2 cellular contexts compared by ENCODE assay signal in the genomic region with DNA sequence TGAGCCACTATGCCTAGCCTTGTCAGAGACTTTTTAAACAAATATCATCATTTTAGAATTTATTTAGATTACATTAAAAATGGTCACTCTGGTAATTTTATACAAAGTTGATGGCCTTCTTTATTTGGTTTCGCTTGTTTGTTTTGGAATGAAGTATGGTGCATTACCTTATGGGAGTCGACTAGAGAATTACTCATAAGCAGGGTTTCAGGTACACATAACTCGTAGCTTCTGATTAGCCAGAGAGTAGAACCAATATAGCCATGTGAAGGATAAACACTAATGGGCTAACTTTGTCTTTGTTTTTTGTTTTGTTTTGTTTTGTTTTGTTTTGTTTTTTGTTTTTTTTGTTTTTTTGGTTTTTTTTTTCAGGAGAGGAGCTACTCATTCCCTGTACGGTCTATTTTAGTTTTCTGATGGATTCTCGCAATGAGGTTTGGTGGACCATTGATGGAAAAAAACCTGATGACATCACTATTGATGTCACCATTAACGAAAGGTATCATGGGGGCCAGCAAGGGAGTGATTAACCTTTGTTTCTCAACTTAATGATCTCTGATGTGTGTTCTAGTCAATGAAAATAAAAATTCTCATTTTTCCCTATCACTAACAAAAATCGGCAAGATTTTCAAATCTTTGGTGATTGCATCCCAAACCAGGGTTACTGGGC.
TF ChIP-seq lines count a peak whose summit lies in the region.

No MANE protein-coding gene starts in this region.

TF ChIP-seq in HEK293, 187 proteins besides CTCF, POLR2A, EP300 and RAD21:
- TF ChIP-seq, protein P1, sequence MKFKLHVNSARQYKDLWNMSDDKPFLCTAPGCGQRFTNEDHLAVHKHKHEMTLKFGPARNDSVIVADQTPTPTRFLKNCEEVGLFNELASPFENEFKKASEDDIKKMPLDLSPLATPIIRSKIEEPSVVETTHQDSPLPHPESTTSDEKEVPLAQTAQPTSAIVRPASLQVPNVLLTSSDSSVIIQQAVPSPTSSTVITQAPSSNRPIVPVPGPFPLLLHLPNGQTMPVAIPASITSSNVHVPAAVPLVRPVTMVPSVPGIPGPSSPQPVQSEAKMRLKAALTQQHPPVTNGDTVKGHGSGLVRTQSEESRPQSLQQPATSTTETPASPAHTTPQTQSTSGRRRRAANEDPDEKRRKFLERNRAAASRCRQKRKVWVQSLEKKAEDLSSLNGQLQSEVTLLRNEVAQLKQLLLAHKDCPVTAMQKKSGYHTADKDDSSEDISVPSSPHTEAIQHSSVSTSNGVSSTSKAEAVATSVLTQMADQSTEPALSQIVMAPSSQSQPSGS (tag by site-specific recombination; IDR thresholded peaks at IDR 0.05; ENCODE audit: low read depth): peak; percentile 45; the same call in 1 of the 2 replicates
- no peak for TF ChIP-seq ZNF221 (tag by site-specific recombination; IDR thresholded peaks at IDR 0.05; ENCODE audit: borderline replicate concordance)

TF ChIP-seq in HepG2, 621 proteins besides CTCF, POLR2A, EP300 and RAD21 (continued from another document):
- TF ChIP-seq, protein P2, sequence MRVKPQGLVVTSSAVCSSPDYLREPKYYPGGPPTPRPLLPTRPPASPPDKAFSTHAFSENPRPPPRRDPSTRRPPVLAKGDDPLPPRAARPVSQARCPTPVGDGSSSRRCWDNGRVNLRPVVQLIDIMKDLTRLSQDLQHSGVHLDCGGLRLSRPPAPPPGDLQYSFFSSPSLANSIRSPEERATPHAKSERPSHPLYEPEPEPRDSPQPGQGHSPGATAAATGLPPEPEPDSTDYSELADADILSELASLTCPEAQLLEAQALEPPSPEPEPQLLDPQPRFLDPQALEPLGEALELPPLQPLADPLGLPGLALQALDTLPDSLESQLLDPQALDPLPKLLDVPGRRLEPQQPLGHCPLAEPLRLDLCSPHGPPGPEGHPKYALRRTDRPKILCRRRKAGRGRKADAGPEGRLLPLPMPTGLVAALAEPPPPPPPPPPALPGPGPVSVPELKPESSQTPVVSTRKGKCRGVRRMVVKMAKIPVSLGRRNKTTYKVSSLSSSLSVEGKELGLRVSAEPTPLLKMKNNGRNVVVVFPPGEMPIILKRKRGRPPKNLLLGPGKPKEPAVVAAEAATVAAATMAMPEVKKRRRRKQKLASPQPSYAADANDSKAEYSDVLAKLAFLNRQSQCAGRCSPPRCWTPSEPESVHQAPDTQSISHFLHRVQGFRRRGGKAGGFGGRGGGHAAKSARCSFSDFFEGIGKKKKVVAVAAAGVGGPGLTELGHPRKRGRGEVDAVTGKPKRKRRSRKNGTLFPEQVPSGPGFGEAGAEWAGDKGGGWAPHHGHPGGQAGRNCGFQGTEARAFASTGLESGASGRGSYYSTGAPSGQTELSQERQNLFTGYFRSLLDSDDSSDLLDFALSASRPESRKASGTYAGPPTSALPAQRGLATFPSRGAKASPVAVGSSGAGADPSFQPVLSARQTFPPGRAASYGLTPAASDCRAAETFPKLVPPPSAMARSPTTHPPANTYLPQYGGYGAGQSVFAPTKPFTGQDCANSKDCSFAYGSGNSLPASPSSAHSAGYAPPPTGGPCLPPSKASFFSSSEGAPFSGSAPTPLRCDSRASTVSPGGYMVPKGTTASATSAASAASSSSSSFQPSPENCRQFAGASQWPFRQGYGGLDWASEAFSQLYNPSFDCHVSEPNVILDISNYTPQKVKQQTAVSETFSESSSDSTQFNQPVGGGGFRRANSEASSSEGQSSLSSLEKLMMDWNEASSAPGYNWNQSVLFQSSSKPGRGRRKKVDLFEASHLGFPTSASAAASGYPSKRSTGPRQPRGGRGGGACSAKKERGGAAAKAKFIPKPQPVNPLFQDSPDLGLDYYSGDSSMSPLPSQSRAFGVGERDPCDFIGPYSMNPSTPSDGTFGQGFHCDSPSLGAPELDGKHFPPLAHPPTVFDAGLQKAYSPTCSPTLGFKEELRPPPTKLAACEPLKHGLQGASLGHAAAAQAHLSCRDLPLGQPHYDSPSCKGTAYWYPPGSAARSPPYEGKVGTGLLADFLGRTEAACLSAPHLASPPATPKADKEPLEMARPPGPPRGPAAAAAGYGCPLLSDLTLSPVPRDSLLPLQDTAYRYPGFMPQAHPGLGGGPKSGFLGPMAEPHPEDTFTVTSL (CRISPR knock-in tag; IDR thresholded peaks at IDR 0.05; ENCODE audit: borderline replicate concordance): no peak
TF ChIP-seq in HepG2: peak in this region for 2.
